Comparison of ENCODE assay signal across 36 cellular contexts in the genomic region with DNA sequence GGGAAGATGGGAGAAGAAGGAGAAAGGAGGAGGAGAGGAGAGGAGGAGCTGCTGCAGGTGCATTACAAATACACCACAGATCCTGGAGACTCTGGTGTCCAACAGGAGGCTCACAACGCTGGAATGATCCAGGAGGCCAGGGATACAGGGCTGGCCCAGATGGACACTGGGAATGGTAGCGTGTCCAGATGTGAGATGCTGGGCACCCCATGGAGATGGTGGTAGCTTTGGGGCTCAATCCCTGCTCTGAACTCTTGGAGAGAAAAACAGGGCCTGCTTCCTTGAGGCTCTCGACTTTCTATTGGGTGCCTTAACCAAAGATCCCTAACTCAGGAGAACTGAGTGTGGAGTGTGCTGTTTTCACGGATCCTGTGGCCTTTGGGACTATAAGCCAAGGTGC.
"Had no signal": no experiment of that assay in that cellular context is flagged by ENCODE, and none has a peak within 500 bp of the region (broad histone marks: within the 10 kb centered on the region; RNA-seq: fewer than 3 reads in every experiment).

No MANE protein-coding gene starts in this region.

- H3K9me3 Mint-ChIP-seq: activated B cell treated with CpG ODN at 0.5 μM for 24 hours; activated CD4-positive, alpha-beta memory T cell treated with anti-CD3 and anti-CD28 coated beads for 36 hours; activated CD4-positive, alpha-beta T cell treated with anti-CD3 and anti-CD28 coated beads, Interleukin-2, amount 10 ng/mL, durations not matched to agents 24 days and 14 days; activated CD8-positive, alpha-beta T cell treated with anti-CD3 and anti-CD28 coated beads for 36 hours; activated naive CD4-positive, alpha-beta T cell treated with anti-CD3 and anti-CD28 coated beads, Interleukin-2, amount 10 ng/mL, durations not matched to agents 7 days and 5 days; activated naive CD4-positive, alpha-beta T cell treated with anti-CD3 and anti-CD28 coated beads, Interleukin-2, amount 50 U/mL, for 24 hours; activated naive CD8-positive, alpha-beta T cell treated with anti-CD3 and anti-CD28 coated beads, Interleukin-2, amount 10 ng/mL, durations not matched to agents 7 days and 5 days; activated naive CD8-positive, alpha-beta T cell treated with anti-CD3 and anti-CD28 coated beads, Interleukin-2, amount 50 U/mL, for 24 hours; activated T-cell treated with anti-CD3 and anti-CD28 coated beads, Interleukin-2, amount 50 U/mL, for 4 hours; activated T-cell treated with anti-CD3 and anti-CD28 coated beads, Interleukin-2, amount 50 U/mL, for 72 hours; activated T-helper 1 cell treated with anti-CD3 and anti-CD28 coated beads, Interleukin-12 subunit alpha, Interleukin-12 subunit beta, Interleukin-2, Interleukin-4 antibody, amounts not matched to agents 30 ng/mL and 10 ng/mL and 1 ng/mL, durations not matched to agents 14 hours and 24 hours and 36 hours; activated T-helper 17 cell treated with anti-CD3 and anti-CD28 coated beads, Interleukin-2, amount 50 U/mL, for 72 hours; central memory CD8-positive, alpha-beta T cell; T-helper 1 cell treated with Interleukin-12 subunit alpha and Interleukin-12 subunit beta and Interleukin-4 antibody, amounts not matched to agents 30 μg/mL and 1 μg/mL, for 36 hours; T-helper 2 cell treated with Interferon-gamma antibody and Interleukin-4, amounts not matched to agents 5 μg/mL and 100 μg/mL, for 36 hours had no signal

- H3K4me1 Mint-ChIP-seq: activated CD4-positive, alpha-beta T cell treated with anti-CD3 and anti-CD28 coated beads, Interleukin-2, amount 10 ng/mL, durations not matched to agents 24 days and 14 days; activated naive CD4-positive, alpha-beta T cell treated with anti-CD3 and anti-CD28 coated beads, Interleukin-2, amount 10 ng/mL, durations not matched to agents 7 days and 5 days; activated naive CD4-positive, alpha-beta T cell treated with anti-CD3 and anti-CD28 coated beads, Interleukin-2, amount 50 U/mL, for 24 hours; activated naive CD8-positive, alpha-beta T cell treated with anti-CD3 and anti-CD28 coated beads, Interleukin-2, amount 10 ng/mL, durations not matched to agents 7 days and 5 days; activated T-helper 17 cell treated with anti-CD3 and anti-CD28 coated beads, Interleukin-2, amount 50 U/mL, for 72 hours; central memory CD8-positive, alpha-beta T cell had no signal

- H3K4me3 Mint-ChIP-seq: activated B cell treated with CpG ODN at 0.5 μM for 24 hours; activated CD4-positive, alpha-beta memory T cell treated with anti-CD3 and anti-CD28 coated beads for 36 hours; activated CD4-positive, alpha-beta T cell treated with anti-CD3 and anti-CD28 coated beads, Interleukin-2, amount 10 ng/mL, durations not matched to agents 24 days and 14 days; activated CD8-positive, alpha-beta T cell treated with anti-CD3 and anti-CD28 coated beads for 36 hours; activated naive CD4-positive, alpha-beta T cell treated with anti-CD3 and anti-CD28 coated beads, Interleukin-2, amount 10 ng/mL, durations not matched to agents 7 days and 5 days; activated naive CD4-positive, alpha-beta T cell treated with anti-CD3 and anti-CD28 coated beads, Interleukin-2, amount 50 U/mL, for 24 hours; activated naive CD8-positive, alpha-beta T cell; activated naive CD8-positive, alpha-beta T cell treated with anti-CD3 and anti-CD28 coated beads, Interleukin-2, amount 10 ng/mL, durations not matched to agents 7 days and 5 days; activated naive CD8-positive, alpha-beta T cell treated with anti-CD3 and anti-CD28 coated beads, Interleukin-2, amount 50 U/mL, for 24 hours; activated T-cell treated with anti-CD3 and anti-CD28 coated beads, Interleukin-2, amount 50 U/mL, for 4 hours; activated T-cell treated with anti-CD3 and anti-CD28 coated beads, Interleukin-2, amount 50 U/mL, for 72 hours; activated T-helper 1 cell treated with anti-CD3 and anti-CD28 coated beads, Interleukin-12 subunit alpha, Interleukin-12 subunit beta, Interleukin-2, Interleukin-4 antibody, amounts not matched to agents 30 ng/mL and 10 ng/mL and 1 ng/mL, durations not matched to agents 14 hours and 24 hours and 36 hours; activated T-helper 17 cell treated with anti-CD3 and anti-CD28 coated beads, Interleukin-2, amount 50 U/mL, for 72 hours; central memory CD8-positive, alpha-beta T cell; T-helper 1 cell treated with Interleukin-12 subunit alpha and Interleukin-12 subunit beta and Interleukin-4 antibody, amounts not matched to agents 30 μg/mL and 1 μg/mL, for 36 hours; T-helper 2 cell treated with Interferon-gamma antibody and Interleukin-4, amounts not matched to agents 5 μg/mL and 100 μg/mL, for 36 hours had no signal

- H3K36me3 Mint-ChIP-seq: activated CD4-positive, alpha-beta memory T cell treated with anti-CD3 and anti-CD28 coated beads for 36 hours; activated naive CD4-positive, alpha-beta T cell treated with anti-CD3 and anti-CD28 coated beads, Interleukin-2, amount 10 ng/mL, durations not matched to agents 7 days and 5 days; activated naive CD4-positive, alpha-beta T cell treated with anti-CD3 and anti-CD28 coated beads, Interleukin-2, amount 50 U/mL, for 24 hours; activated naive CD8-positive, alpha-beta T cell; activated naive CD8-positive, alpha-beta T cell treated with anti-CD3 and anti-CD28 coated beads, Interleukin-2, amount 10 ng/mL, durations not matched to agents 7 days and 5 days had no signal

- H3K27ac ChIP-seq: ascending aorta, brain microvascular endothelial cell, breast epithelium, VCaP had no signal

- ATAC-seq: activated CD8-positive, alpha-beta T cell treated with anti-CD3 and anti-CD28 coated beads for 36 hours; activated naive CD8-positive, alpha-beta T cell treated with anti-CD3 and anti-CD28 coated beads, Interleukin-2, amount 50 U/mL, for 24 hours; activated T-cell treated with anti-CD3 and anti-CD28 coated beads, Interleukin-2, amount 50 U/mL, for 4 hours; activated T-cell treated with anti-CD3 and anti-CD28 coated beads, Interleukin-2, amount 50 U/mL, for 72 hours; activated T-helper 17 cell treated with anti-CD3 and anti-CD28 coated beads, Interleukin-2, amount 50 U/mL, for 72 hours had no signal

- H3K9me3 ChIP-seq: ascending aorta, breast epithelium had no signal

- DNase-seq: activated B cell treated with CpG ODN at 0.5 μM for 24 hours; activated CD4-positive, alpha-beta memory T cell treated with anti-CD3 and anti-CD28 coated beads for 36 hours; activated CD4-positive, alpha-beta T cell treated with anti-CD3 and anti-CD28 coated beads for 4 hours; activated CD4-positive, alpha-beta T cell treated with anti-CD3 and anti-CD28 coated beads, Interleukin-2, amount 10 ng/mL, durations not matched to agents 24 days and 14 days; activated CD4-positive, alpha-beta T cell treated with anti-CD3 and anti-CD28 coated beads, Interleukin-2, amount 50 U/mL, for 1 hour; activated CD4-positive, alpha-beta T cell treated with anti-CD3 and anti-CD28 coated beads, Interleukin-2, amount 50 U/mL, for 4 hours; activated CD4-positive, CD25-positive, alpha-beta regulatory T cell treated with anti-CD3 and anti-CD28 coated beads, Interleukin-2, amount 50 U/mL, for 72 hours; activated CD8-positive, alpha-beta memory T cell treated with anti-CD3 and anti-CD28 coated beads, Interleukin-2, amount 50 U/mL, for 4 hours; activated CD8-positive, alpha-beta T cell treated with anti-CD3 and anti-CD28 coated beads for 36 hours; activated gamma-delta T cell; activated naive CD4-positive, alpha-beta T cell treated with anti-CD3 and anti-CD28 coated beads, Interleukin-2, amount 10 ng/mL, durations not matched to agents 7 days and 5 days; activated naive CD4-positive, alpha-beta T cell treated with Interleukin-2 at 50 U/mL for 16 hours; activated naive CD8-positive, alpha-beta T cell treated with anti-CD3 and anti-CD28 coated beads, Interleukin-2, amount 10 ng/mL, durations not matched to agents 7 days and 5 days; activated naive CD8-positive, alpha-beta T cell treated with anti-CD3 and anti-CD28 coated beads, Interleukin-2, amount 50 U/mL, for 24 hours; activated T-cell treated with anti-CD3 and anti-CD28 coated beads for 4 hours; activated T-cell treated with anti-CD3 and anti-CD28 coated beads, Interleukin-2, amount 50 U/mL, for 1 hour; activated T-cell treated with anti-CD3 and anti-CD28 coated beads, Interleukin-2, amount 50 U/mL, for 4 hours; activated T-cell treated with anti-CD3 and anti-CD28 coated beads, Interleukin-2, amount 50 U/mL, for 72 hours; amygdala; anterior cingulate cortex; brain microvascular endothelial cell; caudate nucleus; cerebellar nuclear complex; T-helper 1 cell; T-helper 2 cell; T-helper 9 cell had no signal

- H3K4me1 ChIP-seq: ascending aorta, breast epithelium had no signal

- H3K4me3 ChIP-seq: ascending aorta, breast epithelium had no signal

- H3K36me3 ChIP-seq: ascending aorta, brain microvascular endothelial cell, breast epithelium had no signal

- H3K27me3 ChIP-seq: ascending aorta had no signal

- H3K27ac Mint-ChIP-seq: activated B cell treated with CpG ODN at 0.5 μM for 24 hours; activated CD4-positive, alpha-beta memory T cell treated with anti-CD3 and anti-CD28 coated beads for 36 hours; activated CD4-positive, alpha-beta T cell treated with anti-CD3 and anti-CD28 coated beads, Interleukin-2, amount 10 ng/mL, durations not matched to agents 24 days and 14 days; activated CD8-positive, alpha-beta T cell treated with anti-CD3 and anti-CD28 coated beads for 36 hours; activated naive CD4-positive, alpha-beta T cell treated with anti-CD3 and anti-CD28 coated beads, Interleukin-2, amount 10 ng/mL, durations not matched to agents 7 days and 5 days; activated naive CD4-positive, alpha-beta T cell treated with anti-CD3 and anti-CD28 coated beads, Interleukin-2, amount 50 U/mL, for 24 hours; activated naive CD8-positive, alpha-beta T cell; activated naive CD8-positive, alpha-beta T cell treated with anti-CD3 and anti-CD28 coated beads, Interleukin-2, amount 10 ng/mL, durations not matched to agents 7 days and 5 days; activated naive CD8-positive, alpha-beta T cell treated with anti-CD3 and anti-CD28 coated beads, Interleukin-2, amount 50 U/mL, for 24 hours; activated T-cell treated with anti-CD3 and anti-CD28 coated beads, Interleukin-2, amount 50 U/mL, for 72 hours; activated T-helper 1 cell treated with anti-CD3 and anti-CD28 coated beads, Interleukin-12 subunit alpha, Interleukin-12 subunit beta, Interleukin-2, Interleukin-4 antibody, amounts not matched to agents 30 ng/mL and 10 ng/mL and 1 ng/mL, durations not matched to agents 14 hours and 24 hours and 36 hours; activated T-helper 17 cell treated with anti-CD3 and anti-CD28 coated beads, Interleukin-2, amount 50 U/mL, for 72 hours; T-helper 1 cell treated with Interleukin-12 subunit alpha and Interleukin-12 subunit beta and Interleukin-4 antibody, amounts not matched to agents 30 μg/mL and 1 μg/mL, for 36 hours; T-helper 2 cell treated with Interferon-gamma antibody and Interleukin-4, amounts not matched to agents 5 μg/mL and 100 μg/mL, for 36 hours had no signal
